In the genomic region with DNA sequence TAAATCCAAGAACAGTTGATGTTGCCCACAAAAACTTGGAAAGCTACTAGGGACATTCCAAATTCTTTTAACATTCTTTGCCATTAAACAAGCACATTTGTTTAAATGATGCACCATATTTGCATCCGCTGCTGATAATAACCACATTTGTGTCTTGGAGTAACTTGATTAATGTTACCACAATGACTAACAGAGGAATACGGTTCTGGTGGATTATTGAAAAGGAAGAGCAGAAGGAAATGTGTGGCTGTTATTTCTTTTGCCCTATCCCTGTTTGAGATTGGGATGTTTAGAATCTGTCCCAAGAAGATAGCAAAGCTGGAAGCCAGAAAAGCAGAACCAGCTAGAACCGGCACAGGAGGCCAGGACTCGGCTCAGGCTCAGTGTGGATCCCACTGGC, we compare ENCODE assay signal across 14 cellular contexts. TPM values are rescaled to one million over a fixed set of nuclear protein-coding genes. Genes with fewer than 3 reads are reported as not detected.
DNase-seq lines count a peak whose midpoint lies in the region; ATAC-seq and TF ChIP-seq lines count a peak whose summit lies in the region.
"Had no signal": no experiment of that assay in that cellular context is flagged by ENCODE, and none has a peak within 500 bp of the region (broad histone marks: within the 10 kb centered on the region; RNA-seq: fewer than 3 reads in every experiment).

No MANE protein-coding gene starts in this region.

- H3K4me3 ChIP-seq in lung: no peak overlapping the region
- H3K4me3 ChIP-seq in CD4-positive, alpha-beta memory T cell (ENCODE audit: low read length in 2 of 2): no peak overlapping the region
- no peak overlapping the region for H3K4me3 ChIP-seq in Peyer's patch

- DNase-seq in AG09319 (ENCODE audit: extremely low read depth, low read depth) (peak; percentile 83), M059J (ENCODE audit: low read depth) (peak; percentile 96), chondrocyte (ENCODE audit: low spot score) (no peak), lung (ENCODE audit: low spot score) (no peak), NCI-H2196 (lab: John Stamatoyannopoulos, UW; ENCODE audit: unreplicated experiment) (no peak), Peyer's patch (no peak)
- DNase-seq in CD4-positive, alpha-beta memory T cell: no peak
- DNase-seq: activated CD8-positive, alpha-beta T cell treated with anti-CD3 and anti-CD28 coated beads, Interleukin-2, amount 10 ng/mL, durations not matched to agents 7 days and 5 days; CD4-positive, CD25-positive, alpha-beta regulatory T cell; Kasumi-1; natural killer cell; SW 1271 had no signal

- ATAC-seq in lung (ENCODE audit: insufficient read depth, low FRiP score) (no peak), GM21515 (IDR thresholded peaks at IDR 0.05; ENCODE audit: unreplicated experiment) (no peak)
- ATAC-seq: activated CD8-positive, alpha-beta T cell treated with anti-CD3 and anti-CD28 coated beads, Interleukin-2, amount 10 ng/mL, durations not matched to agents 7 days and 5 days; natural killer cell had no signal

- no peak for TF ChIP-seq CTCF in AG09319 (IDR thresholded peaks at IDR 0.05; ENCODE audit: low read depth, low read length)
- no peak for TF ChIP-seq CTCF in chondrocyte (IDR thresholded peaks at IDR 0.05)
- no peak for TF ChIP-seq CTCF in lung (IDR thresholded peaks at IDR 0.05; ENCODE audit: control extremely low read depth, extremely low read depth)
- TF ChIP-seq CTCF in Peyer's patch (IDR thresholded peaks at IDR 0.05): no peak

- no peaks in the 10 kb centered on the region for H3K27me3 ChIP-seq in lung (ENCODE audit: control insufficient read depth, insufficient read depth)
- H3K27me3 ChIP-seq in CD4-positive, alpha-beta memory T cell (ENCODE audit: insufficient read depth, low read length): peaks cover 4% of the 10 kb centered on the region
- no peaks in the 10 kb centered on the region for H3K27me3 ChIP-seq in Peyer's patch

- POLR2A ChIA-PET in CD4-positive, alpha-beta memory T cell (lab: Charles Lee; ENCODE audit: partially characterized antibody): no interaction called here

- H3K4me1 Mint-ChIP-seq in chondrocyte (ENCODE audit: low read depth): peaks cover 32% of the 10 kb centered on the region
- H3K4me1 Mint-ChIP-seq in CD4-positive, alpha-beta memory T cell: no peaks in the 10 kb centered on the region
- H3K4me1 Mint-ChIP-seq: CD4-positive, CD25-positive, alpha-beta regulatory T cell; natural killer cell had no signal

- H3K9me3 Mint-ChIP-seq in chondrocyte (ENCODE audit: low read depth): peaks cover 2% of the 10 kb centered on the region
- no peaks in the 10 kb centered on the region for H3K9me3 Mint-ChIP-seq in CD4-positive, alpha-beta memory T cell
- H3K9me3 Mint-ChIP-seq: natural killer cell had no signal

- intact Hi-C loops in CD4-positive, alpha-beta memory T cell (cut with micrococcal nuclease): no loop called here

- CTCF ChIA-PET in CD4-positive, alpha-beta memory T cell (lab: Charles Lee; ENCODE audit: partially characterized antibody): no interaction called here

- no peaks in the 10 kb centered on the region for H3K9me3 ChIP-seq in lung (ENCODE audit: control insufficient read depth in 2 of 2, insufficient read depth in 1 of 2, low read length in 1 of 2)
- H3K9me3 ChIP-seq in CD4-positive, alpha-beta memory T cell (ENCODE audit: control insufficient read depth in 1 of 2, low read length in 2 of 2): no peaks in the 10 kb centered on the region
- no peaks in the 10 kb centered on the region for H3K9me3 ChIP-seq in Peyer's patch

- no peak overlapping the region for H3K4me3 Mint-ChIP-seq in chondrocyte (ENCODE audit: unreplicated experiment)
- no peak overlapping the region for H3K4me3 Mint-ChIP-seq in CD4-positive, alpha-beta memory T cell
- H3K4me3 Mint-ChIP-seq: activated CD8-positive, alpha-beta T cell treated with anti-CD3 and anti-CD28 coated beads, Interleukin-2, amount 10 ng/mL, durations not matched to agents 7 days and 5 days; CD4-positive, CD25-positive, alpha-beta regulatory T cell; natural killer cell had no signal

- peak overlapping the region; percentile 34 to 57 for H3K27ac ChIP-seq in lung (ENCODE audit: low read depth in 1 of 2, low read length in 1 of 2)
- no peak overlapping the region for H3K27ac ChIP-seq in CD4-positive, alpha-beta memory T cell (ENCODE audit: low read depth, low read length)
- no peak overlapping the region for H3K27ac ChIP-seq in Peyer's patch

- peak overlapping the region; percentile 65 for H3K27ac Mint-ChIP-seq in chondrocyte (ENCODE audit: unreplicated experiment)
- H3K27ac Mint-ChIP-seq in CD4-positive, alpha-beta memory T cell: no peak overlapping the region
- H3K27ac Mint-ChIP-seq: activated CD8-positive, alpha-beta T cell treated with anti-CD3 and anti-CD28 coated beads, Interleukin-2, amount 10 ng/mL, durations not matched to agents 7 days and 5 days; CD4-positive, CD25-positive, alpha-beta regulatory T cell; natural killer cell had no signal

- H3K36me3 ChIP-seq in lung (ENCODE audit: control insufficient read depth in 2 of 2, insufficient read depth in 2 of 2, low read length in 2 of 2) (no peaks in the 10 kb centered on the region), Peyer's patch (no peaks in the 10 kb centered on the region)
- H3K36me3 ChIP-seq in CD4-positive, alpha-beta memory T cell (ENCODE audit: insufficient read depth, low read length): no peaks in the 10 kb centered on the region

- no peak for TF ChIP-seq POLR2A in Peyer's patch (IDR thresholded peaks at IDR 0.05)

- 18 to 28% methylated on average over 4 of the region's 4 CpGs for whole genome bisulfite sequencing in lung, 2 donors

- no peaks in the 10 kb centered on the region for H3K27me3 Mint-ChIP-seq in chondrocyte (ENCODE audit: low read depth)
- peaks cover 5 to 13% of the 10 kb centered on the region in 2 donors for H3K27me3 Mint-ChIP-seq in CD4-positive, alpha-beta memory T cell

- no peaks in the 10 kb centered on the region for H3K36me3 Mint-ChIP-seq in chondrocyte (ENCODE audit: low read depth)
- no peaks in the 10 kb centered on the region for H3K36me3 Mint-ChIP-seq in CD4-positive, alpha-beta memory T cell
- H3K36me3 Mint-ChIP-seq: CD4-positive, CD25-positive, alpha-beta regulatory T cell; natural killer cell had no signal

- H3K4me1 ChIP-seq in lung (ENCODE audit: control insufficient read depth in 2 of 2, insufficient read depth in 2 of 2, low read length in 2 of 2) (peaks cover 1 to 5% of the 10 kb centered on the region in 2 donors), Peyer's patch (no peaks in the 10 kb centered on the region)
- no peaks in the 10 kb centered on the region for H3K4me1 ChIP-seq in CD4-positive, alpha-beta memory T cell (ENCODE audit: insufficient read depth, low read length)

RNA-seq across cellular contexts. Expression of gene RASGRP3, which starts 39.2 kb away (rescaled TPM):
- 24.5 and 26.4 TPM in 2 replicates for total RNA-seq in M059J (2014; rRNA removed; shearing (Covaris generic))
- total RNA-seq in chondrocyte (3.0 to 3.7 TPM (median 3.0 TPM) in 3 replicates), lung (10 to 100 TPM; 14.7 to 36.6 TPM), Peyer's patch (10 to 100 TPM in 3 of 4 donors, 1 to 10 TPM in 1; 1.9 to 66.8 (median 12.3) TPM)
- 1 to 10 TPM; 3.6 to 6.3 TPM for polyA plus RNA-seq in lung
- total RNA-seq in CD4-positive, alpha-beta memory T cell: 1 to 10 TPM; 2.2 to 3.9 TPM
- 1 to 10 TPM; 3.1 to 3.4 TPM for polyA plus RNA-seq in CD4-positive, alpha-beta memory T cell
- total RNA-seq: NCI-H460 had no signal

Comparison
In these comparisons a context has a peak if more than half of its experiments do, and no peak if none do; other contexts are left out.
1. DNase-seq: peak in AG09319 (single experiment) and M059J (single experiment); none in chondrocyte (single experiment), lung (single experiment), CD4-positive, alpha-beta memory T cell (0 of 5), NCI-H2196 (single experiment) and Peyer's patch (0 of 3).
2. H3K27ac ChIP-seq: peak in lung (2 of 2); none in CD4-positive, alpha-beta memory T cell (single experiment) and Peyer's patch (0 of 4).